8 cellular contexts compared by ENCODE assay signal in genomic region chr3:15108082-15108545, GRCh38.
A peak's percentile ranks its signal among the peaks of the same experiment; 100 is the strongest.
DNase-seq lines count a peak whose midpoint lies in the region; ATAC-seq and TF ChIP-seq lines count a peak whose summit lies in the region.

No MANE protein-coding gene starts in this region.

- H3K36me3 ChIP-seq in HEK293 (ENCODE audit: control insufficient read depth in 2 of 2, insufficient read depth in 1 of 2, low read length in 2 of 2): no peaks in the 10 kb centered on the region

- no peak overlapping the region for H3K27ac ChIP-seq in HEK293 (ENCODE audit: extremely low read depth, low read depth, low read length)

- H3K9me3 ChIP-seq in HEK293 (ENCODE audit: control insufficient read depth, insufficient read depth, low read depth, low read length): no peaks in the 10 kb centered on the region

- POLR2A ChIA-PET in HEK293 (lab: Yijun Ruan, JAX): interaction anchor here (0.8 kb wide), 2 partner anchors 9 to 99 kb away, joined by 3 read pairs; partner anchors contain the start of gene RBSN

- DNase-seq in ELR (ENCODE audit: low read depth) (peak; percentile 77), NCI-H2029 (lab: John Stamatoyannopoulos, UW) (peak; percentile 67), cardiac fibroblast (ENCODE audit: low read depth in 2 of 2) (peak; percentile 83 to 84), kidney glomerular epithelial cell (lab: John Stamatoyannopoulos, UW) (peak; percentile 37)
- DNase-seq in stimulated activated CD4-positive, alpha-beta T cell treated with anti-CD3 and anti-CD28 coated beads, Interleukin-1b, Interleukin-23, amount 100 ng/mL, for 48 hours: peak; percentile 77

- ATAC-seq in GM18505 (IDR thresholded peaks at IDR 0.05; ENCODE audit: unreplicated experiment): no peak

- H3K4me3 ChIP-seq in HEK293 (ENCODE audit: low read depth, low read length) (no peak overlapping the region), WI38 (ENCODE audit: low read depth, low read length) (no peak overlapping the region), cardiac fibroblast (replicated peaks in 1 of 2; ENCODE audit: low read depth in 2 of 2, low read length in 2 of 2) (no peak overlapping the region)

- TF ChIP-seq CTCF in HEK293 (tag by site-specific recombination; IDR thresholded peaks at IDR 0.05) (peak; percentile 81), WI38 (IDR thresholded peaks at IDR 0.05; ENCODE audit: low read depth, low read length) (peak; percentile 94), cardiac fibroblast (IDR thresholded peaks at IDR 0.05; ENCODE audit: low read depth, low read length) (peak; percentile 91)

- CTCF ChIA-PET in HEK293 (lab: Yijun Ruan, JAX): interaction anchor here (0.6 to 3.1 kb wide), 33 partner anchors 10 to 913 kb away, joined by 3 to 36 read pairs (median 4); partner anchors contain the start of genes CAPN7 and MRPS25

- no peak for TF ChIP-seq POLR2A in GM18505 (IDR thresholded peaks at IDR 0.05; ENCODE audit: borderline replicate concordance, extremely low read depth, insufficient read depth, insufficient read length)

- no peaks in the 10 kb centered on the region for H3K4me1 ChIP-seq in HEK293 (ENCODE audit: control insufficient read depth, insufficient read depth, low read length)

TF ChIP-seq in HEK293, 187 proteins besides CTCF, POLR2A, EP300 and RAD21:
- TF ChIP-seq ZNF692 (tag by site-specific recombination; IDR thresholded peaks at IDR 0.05) (peak; percentile 86), ZFHX2 (tag by site-specific recombination; conservative IDR thresholded peaks at IDR 0.05) (no peak), SP7 (tag by site-specific recombination; IDR thresholded peaks at IDR 0.05) (0 out of 2 replicates have a peak, but pooled peaks have one; percentile 20), HOXD13 (CRISPR knock-in tag; IDR thresholded peaks at IDR 0.05; ENCODE audit: borderline replicate concordance) (no peak), ZBTB10 (tag by site-specific recombination; IDR thresholded peaks at IDR 0.05) (peak; percentile 43; the same call in 1 of the 2 replicates), ZBTB7A (tag by site-specific recombination; IDR thresholded peaks at IDR 0.05; ENCODE audit: low read depth) (peak; percentile 36; the same call in 1 of the 2 replicates), ZNF24 (tag by site-specific recombination; IDR thresholded peaks at IDR 0.05) (no peak), GLIS2 (tag by site-specific recombination; IDR thresholded peaks at IDR 0.05) (peak; percentile 81), GLI2 (tag by site-specific recombination; IDR thresholded peaks at IDR 0.05; ENCODE audit: borderline replicate concordance, low read depth) (no peak), ZNF274 (IDR thresholded peaks at IDR 0.05; ENCODE audit: low read length) (no peak), ZNF274 (tag by site-specific recombination; IDR thresholded peaks at IDR 0.05; ENCODE audit: borderline replicate concordance) (no peak), OSR2 (tag by site-specific recombination; IDR thresholded peaks at IDR 0.05) (no peak), ZIC2 (tag by site-specific recombination; IDR thresholded peaks at IDR 0.05) (peak; percentile 75), ZNF654 (tag by site-specific recombination; IDR thresholded peaks at IDR 0.05; ENCODE audit: low read depth) (peak; percentile 88), ZSCAN30 (tag by site-specific recombination; IDR thresholded peaks at IDR 0.05) (0 out of 2 replicates have a peak, but pooled peaks have one; percentile 31), HIC1 (tag by site-specific recombination; IDR thresholded peaks at IDR 0.05) (no peak), ELK4 (IDR thresholded peaks at IDR 0.05; ENCODE audit: borderline replicate concordance, low read depth, low read length) (no peak), ZBTB48 (tag by site-specific recombination; IDR thresholded peaks at IDR 0.05) (no peak), GLIS1 (tag by site-specific recombination; IDR thresholded peaks at IDR 0.05) (peak; percentile 78), ZFP69B (tag by site-specific recombination; IDR thresholded peaks at IDR 0.05) (peak; percentile 77), PATZ1 (tag by site-specific recombination; IDR thresholded peaks at IDR 0.05) (peak; percentile 85), SALL2 (tag by site-specific recombination; IDR thresholded peaks at IDR 0.05; ENCODE audit: borderline replicate concordance) (no peak), ZNF16 (tag by site-specific recombination; IDR thresholded peaks at IDR 0.05; ENCODE audit: low read depth) (peak; percentile 25; the same call in 1 of the 2 replicates), ZNF600 (tag by site-specific recombination; IDR thresholded peaks at IDR 0.05) (peak; percentile 98), RBAK (tag by site-specific recombination; IDR thresholded peaks at IDR 0.05) (no peak)
TF ChIP-seq in HEK293: peak in this region for 13.
